19 cellular contexts compared by ENCODE assay signal in genomic region chr6:72967329-72967728, GRCh38.
"Had no signal": no experiment of that assay in that cellular context is flagged by ENCODE, and none has a peak within 500 bp of the region (broad histone marks: within the 10 kb centered on the region; RNA-seq: fewer than 3 reads in every experiment).

No MANE protein-coding gene starts in this region.

- H3K4me1 ChIP-seq: colonic mucosa, esophagus muscularis mucosa, heart left ventricle, lower lobe of right lung had no signal

- H3K9me3 ChIP-seq: colonic mucosa, esophagus muscularis mucosa, gastroesophageal sphincter, heart left ventricle, left lung, lower lobe of right lung, mucosa of descending colon had no signal

- H3K79me2 ChIP-seq: hepatocyte had no signal

- DNase-seq: colonic mucosa; cortex of kidney; effector CD8-positive, alpha-beta T cell; effector memory CD8-positive, alpha-beta T cell; endodermal cell; heart left ventricle; hypothalamus; left cardiac atrium; left lung; left ventricle myocardium superior; lower lobe of right lung; mesenchymal stem cell; mucosa of descending colon; naive B cell; naive thymus-derived CD8-positive, alpha-beta T cell had no signal

- ATAC-seq: effector memory CD8-positive, alpha-beta T cell; gastroesophageal sphincter; heart left ventricle; left cardiac atrium; left lung; left ventricle myocardium superior; lower lobe of right lung; mucosa of descending colon; naive thymus-derived CD8-positive, alpha-beta T cell had no signal

- H3K27me3 ChIP-seq: colonic mucosa, esophagus muscularis mucosa, foreskin keratinocyte, gastroesophageal sphincter, heart left ventricle, hepatocyte, left lung had no signal

- H3K4me2 ChIP-seq: hepatocyte had no signal

- H3K4me3 ChIP-seq: colonic mucosa, esophagus muscularis mucosa, gastroesophageal sphincter, heart left ventricle, hepatocyte, left lung, lower lobe of right lung, mucosa of descending colon had no signal

- H3K36me3 ChIP-seq: colonic mucosa, esophagus muscularis mucosa, gastroesophageal sphincter, heart left ventricle, left lung, lower lobe of right lung had no signal

- H3K27ac ChIP-seq: colonic mucosa, esophagus muscularis mucosa, foreskin keratinocyte, gastroesophageal sphincter, heart left ventricle, hepatocyte, left lung, lower lobe of right lung had no signal

- H2AFZ ChIP-seq: hepatocyte had no signal
